In genomic region chr15:94119215-94119815, GRCh38 we compare ENCODE assay signal across 11 cellular contexts.
DNase-seq lines count a peak whose midpoint lies in the region; ATAC-seq and TF ChIP-seq lines count a peak whose summit lies in the region.
"Had no signal": no experiment of that assay in that cellular context is flagged by ENCODE, and none has a peak within 500 bp of the region (broad histone marks: within the 10 kb centered on the region; RNA-seq: fewer than 3 reads in every experiment).

No MANE protein-coding gene starts in this region.

- H3K4me1 ChIP-seq in Panc1 (ENCODE audit: control insufficient read depth, insufficient read depth, low read length) (no peaks in the 10 kb centered on the region), colonic mucosa (no peaks in the 10 kb centered on the region)
- H3K4me1 ChIP-seq in CD8-positive, alpha-beta T cell (ENCODE audit: insufficient read depth, low read length), result no peaks in the 10 kb centered on the region

- CTCF ChIA-PET in Panc1 (lab: Charles Lee), result interaction anchor here (0.6 to 1.5 kb wide), 6 partner anchors 20 to 1090 kb away, joined by 4 to 53 read pairs (median 6); no protein-coding TSS in a partner anchor
- CTCF ChIA-PET in CD8-positive, alpha-beta T cell (lab: Charles Lee), result interaction anchor here (1.2 to 1.8 kb wide), 3 partner anchors 11 to 1093 kb away, joined by 3 to 32 read pairs (median 4); no protein-coding TSS in a partner anchor
- CTCF ChIA-PET in activated CD4-positive, alpha-beta memory T cell treated with anti-CD3 and anti-CD28 coated beads for 36 hours (lab: Charles Lee), result interaction anchor here (0.7 to 1.8 kb wide), 18 partner anchors 10 to 1089 kb away, joined by 3 to 56 read pairs (median 4); partner anchors contain the start of gene RGMA

- peak; percentile 26 for ATAC-seq in GM18511 (IDR thresholded peaks at IDR 0.05; ENCODE audit: unreplicated experiment)
- peak; percentile 69; the same call in 1 of the 2 replicates for ATAC-seq in Panc1
- ATAC-seq in left cardiac atrium, result peak; percentile 81 to 84
- no peak for ATAC-seq in CD8-positive, alpha-beta T cell

- DNase-seq in Panc1 (ENCODE audit: low read depth, low spot score) (no peak), left cardiac atrium (peak; percentile 22), pons (ENCODE audit: low spot score) (peak; percentile 3), ACHN (no peak), colonic mucosa (no peak)
- DNase-seq in CD8-positive, alpha-beta T cell, result no peak
- no peak for DNase-seq in activated CD4-positive, alpha-beta memory T cell treated with anti-CD3 and anti-CD28 coated beads for 36 hours

- no peaks in the 10 kb centered on the region for H3K4me1 Mint-ChIP-seq in CD8-positive, alpha-beta T cell (ENCODE audit: low read depth)
- H3K4me1 Mint-ChIP-seq in activated CD4-positive, alpha-beta memory T cell treated with anti-CD3 and anti-CD28 coated beads for 36 hours (ENCODE audit: low read depth), result no peaks in the 10 kb centered on the region
- H3K4me1 Mint-ChIP-seq: activated CD8-positive, alpha-beta memory T cell treated with anti-CD3 and anti-CD28 coated beads, Interleukin-2, amount 10 ng/mL, durations not matched to agents 7 days and 5 days; stimulated activated naive CD8-positive, alpha-beta T cell treated with anti-CD3 and anti-CD28 coated beads, Interleukin-15, amount 100 ng/mL, for 72 hours had no signal

- no peaks in the 10 kb centered on the region for H3K27me3 Mint-ChIP-seq in CD8-positive, alpha-beta T cell (ENCODE audit: low read depth)
- peaks cover 2% of the 10 kb centered on the region for H3K27me3 Mint-ChIP-seq in activated CD4-positive, alpha-beta memory T cell treated with anti-CD3 and anti-CD28 coated beads for 36 hours

- no peak overlapping the region for H3K9ac ChIP-seq in colonic mucosa (ENCODE audit: low read depth in 2 of 2, low read length in 2 of 2)

- TF ChIP-seq CTCF in Panc1 (IDR thresholded peaks at IDR 0.05) (no peak), colonic mucosa (IDR thresholded peaks at IDR 0.05) (no peak)
- TF ChIP-seq CTCF in CD8-positive, alpha-beta T cell (IDR thresholded peaks at IDR 0.05), result no peak

- H3K9me3 ChIP-seq in Panc1 (ENCODE audit: control insufficient read depth, insufficient read depth, low read depth, low read length), result no peaks in the 10 kb centered on the region
- no peaks in the 10 kb centered on the region for H3K9me3 ChIP-seq in CD8-positive, alpha-beta T cell (ENCODE audit: low read length)
- H3K9me3 ChIP-seq in colonic mucosa, result no peaks in the 10 kb centered on the region

- no peak overlapping the region for H3K4me3 Mint-ChIP-seq in CD8-positive, alpha-beta T cell
- H3K4me3 Mint-ChIP-seq in activated CD4-positive, alpha-beta memory T cell treated with anti-CD3 and anti-CD28 coated beads for 36 hours, result no peak overlapping the region
- H3K4me3 Mint-ChIP-seq: activated CD8-positive, alpha-beta memory T cell treated with anti-CD3 and anti-CD28 coated beads, Interleukin-2, amount 10 ng/mL, durations not matched to agents 7 days and 5 days; stimulated activated naive CD8-positive, alpha-beta T cell treated with anti-CD3 and anti-CD28 coated beads, Interleukin-15, amount 100 ng/mL, for 72 hours had no signal

- H3K4me3 ChIP-seq in Panc1 (ENCODE audit: low read depth in 2 of 2, low read length in 2 of 2) (no peak overlapping the region), colonic mucosa (no peak overlapping the region)
- no peak overlapping the region for H3K4me3 ChIP-seq in CD8-positive, alpha-beta T cell (ENCODE audit: low read depth, low read length)
- H3K4me3 ChIP-seq: lung had no signal

- H3K36me3 ChIP-seq in Panc1 (ENCODE audit: control insufficient read depth, insufficient read depth, low read length) (no peaks in the 10 kb centered on the region), colonic mucosa (no peaks in the 10 kb centered on the region)
- H3K36me3 ChIP-seq in CD8-positive, alpha-beta T cell (ENCODE audit: insufficient read depth, low read length), result no peaks in the 10 kb centered on the region

- POLR2A ChIA-PET in Panc1 (lab: Charles Lee), result no interaction called here
- POLR2A ChIA-PET in CD8-positive, alpha-beta T cell (lab: Charles Lee), result no interaction called here
- POLR2A ChIA-PET in activated CD4-positive, alpha-beta memory T cell treated with anti-CD3 and anti-CD28 coated beads for 36 hours (lab: Charles Lee), result no interaction called here

- intact Hi-C loops in Panc1 (cut with micrococcal nuclease; ENCODE audit: unreplicated experiment), result loop anchor here (2.0 kb wide), 1 partner anchor 123 kb away; no protein-coding TSS in a partner anchor
- intact Hi-C loops in left cardiac atrium (cut with DNase I), result no loop called here
- intact Hi-C loops in CD8-positive, alpha-beta T cell (cut with DNase I, micrococcal nuclease), result no loop called here
- intact Hi-C loops in colonic mucosa (cut with DNase I), result loop anchor here (5.0 kb wide), 1 partner anchor 1087 kb away; no protein-coding TSS in a partner anchor
- intact Hi-C loops in activated CD4-positive, alpha-beta memory T cell treated with anti-CD3 and anti-CD28 coated beads for 36 hours (cut with micrococcal nuclease), result no loop called here

- no peak overlapping the region for H3K27ac ChIP-seq in Panc1 (ENCODE audit: low read length)
- H3K27ac ChIP-seq in CD8-positive, alpha-beta T cell (ENCODE audit: low read depth, low read length), result no peak overlapping the region
- no peak overlapping the region for H3K27ac ChIP-seq in colonic mucosa

- in situ Hi-C loops in Panc1 (cut with HindIII; ENCODE audit: low pct_unique_long_range_greater_than_20kb, low sequenced_read_pairs), result no loop called here
- in situ Hi-C loops in ACHN (cut with HindIII; ENCODE audit: low pct_ligation_motif_present, low pct_unique_long_range_greater_than_20kb, low sequenced_read_pairs), result no loop called here

- H3K36me3 Mint-ChIP-seq in CD8-positive, alpha-beta T cell, result no peaks in the 10 kb centered on the region
- no peaks in the 10 kb centered on the region for H3K36me3 Mint-ChIP-seq in activated CD4-positive, alpha-beta memory T cell treated with anti-CD3 and anti-CD28 coated beads for 36 hours
- H3K36me3 Mint-ChIP-seq: activated CD8-positive, alpha-beta memory T cell treated with anti-CD3 and anti-CD28 coated beads, Interleukin-2, amount 10 ng/mL, durations not matched to agents 7 days and 5 days had no signal

- H3K27me3 ChIP-seq in Panc1 (ENCODE audit: control insufficient read depth, insufficient read depth, low read length) (no peaks in the 10 kb centered on the region), colonic mucosa (no peaks in the 10 kb centered on the region)
- no peaks in the 10 kb centered on the region for H3K27me3 ChIP-seq in CD8-positive, alpha-beta T cell (ENCODE audit: insufficient read depth, low read length)

- no peaks in the 10 kb centered on the region for H3K9me3 Mint-ChIP-seq in CD8-positive, alpha-beta T cell
- H3K9me3 Mint-ChIP-seq in activated CD4-positive, alpha-beta memory T cell treated with anti-CD3 and anti-CD28 coated beads for 36 hours, result no peaks in the 10 kb centered on the region
- H3K9me3 Mint-ChIP-seq: stimulated activated naive CD8-positive, alpha-beta T cell treated with anti-CD3 and anti-CD28 coated beads, Interleukin-15, amount 100 ng/mL, for 72 hours had no signal

- no TSS peak for BruUV-seq in Panc1 (replicated peaks; lab: Mats Ljungman, UMichigan)

- H3K27ac Mint-ChIP-seq in CD8-positive, alpha-beta T cell, result no peak overlapping the region
- no peak overlapping the region for H3K27ac Mint-ChIP-seq in activated CD4-positive, alpha-beta memory T cell treated with anti-CD3 and anti-CD28 coated beads for 36 hours
- H3K27ac Mint-ChIP-seq: activated CD8-positive, alpha-beta memory T cell treated with anti-CD3 and anti-CD28 coated beads, Interleukin-2, amount 10 ng/mL, durations not matched to agents 7 days and 5 days; stimulated activated naive CD8-positive, alpha-beta T cell treated with anti-CD3 and anti-CD28 coated beads, Interleukin-15, amount 100 ng/mL, for 72 hours had no signal

Comparison
In these comparisons a context has a peak if more than half of its experiments do, and no peak if none do; other contexts are left out.
1. DNase-seq: peak in left cardiac atrium (single experiment) and pons (single experiment); none in Panc1 (single experiment), CD8-positive, alpha-beta T cell (0 of 7), ACHN (single experiment), colonic mucosa (single experiment) and activated CD4-positive, alpha-beta memory T cell treated with anti-CD3 and anti-CD28 coated beads for 36 hours (single experiment).
2. intact Hi-C loops: an anchor here in Panc1 (2.0 kb wide) and colonic mucosa (5.0 kb wide); none called in left cardiac atrium, CD8-positive, alpha-beta T cell and activated CD4-positive, alpha-beta memory T cell treated with anti-CD3 and anti-CD28 coated beads for 36 hours.